ENCODE assay signal across 15 cellular contexts in the genomic region with DNA sequence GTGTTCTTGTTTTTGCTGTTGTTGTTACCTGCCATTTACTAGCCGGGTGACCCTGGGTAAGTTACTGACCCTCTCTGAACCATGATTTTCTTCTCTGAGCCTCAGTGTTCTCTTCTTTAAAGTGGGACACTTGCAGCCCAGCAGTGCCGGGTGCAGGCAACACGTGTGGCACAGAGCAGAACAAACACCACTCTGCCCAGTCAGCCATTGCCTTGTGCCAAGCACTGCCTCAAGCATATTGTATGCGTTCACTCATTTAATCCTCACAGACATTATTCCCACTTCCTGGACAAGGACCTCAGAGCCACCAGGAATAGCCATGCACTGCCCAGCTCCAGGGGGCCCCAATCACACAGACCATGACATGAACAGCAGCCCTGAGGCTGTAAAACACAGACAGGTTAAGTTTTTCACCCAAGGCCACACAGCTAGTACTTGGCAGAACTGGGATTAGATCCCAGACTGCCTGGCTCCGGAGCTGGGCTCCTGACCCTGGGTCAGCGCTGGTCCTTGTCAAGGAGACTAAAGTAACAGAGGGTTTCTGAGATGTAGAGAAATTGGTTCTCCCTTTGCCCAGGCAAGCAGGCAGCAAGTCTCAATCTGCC.
"Had no signal": no experiment of that assay in that cellular context is flagged by ENCODE, and none has a peak within 500 bp of the region (broad histone marks: within the 10 kb centered on the region; RNA-seq: fewer than 3 reads in every experiment).

No MANE protein-coding gene starts in this region.

- H3K27me3 ChIP-seq: testis had no signal

- ATAC-seq: effector memory CD8-positive, alpha-beta T cell; lower lobe of right lung; naive thymus-derived CD4-positive, alpha-beta T cell had no signal

- H3K4me3 ChIP-seq: lower lobe of right lung, prostate gland, testis had no signal

- H3K4me3 Mint-ChIP-seq: activated naive CD4-positive, alpha-beta T cell treated with anti-CD3 and anti-CD28 coated beads for 36 hours; central memory CD8-positive, alpha-beta T cell; effector memory CD8-positive, alpha-beta T cell; naive thymus-derived CD4-positive, alpha-beta T cell; stimulated activated naive CD8-positive, alpha-beta T cell treated with anti-CD3 and anti-CD28 coated beads, Interleukin-15, Interleukin-2, amounts not matched to agents 100 ng/mL and 50 ng/mL, for 24 hours had no signal

- H3K27ac Mint-ChIP-seq: activated naive CD4-positive, alpha-beta T cell treated with anti-CD3 and anti-CD28 coated beads for 36 hours; effector memory CD8-positive, alpha-beta T cell had no signal

- H3K4me1 ChIP-seq: prostate gland, testis had no signal

- H3K9me3 Mint-ChIP-seq: activated naive CD4-positive, alpha-beta T cell treated with anti-CD3 and anti-CD28 coated beads for 36 hours; central memory CD8-positive, alpha-beta T cell; effector memory CD8-positive, alpha-beta T cell; naive thymus-derived CD4-positive, alpha-beta T cell; stimulated activated naive CD8-positive, alpha-beta T cell treated with anti-CD3 and anti-CD28 coated beads, Interleukin-15, Interleukin-2, amounts not matched to agents 100 ng/mL and 50 ng/mL, for 24 hours had no signal

- H3K27ac ChIP-seq: epithelial cell of prostate, lower lobe of right lung, prostate gland, testis had no signal

- H3K4me1 Mint-ChIP-seq: central memory CD8-positive, alpha-beta T cell had no signal

- FAIRE-seq: urothelium cell line had no signal

- H3K9me3 ChIP-seq: lower lobe of right lung, prostate gland, testis had no signal

- DNase-seq: activated CD4-positive, alpha-beta T cell treated with anti-CD3 and anti-CD28 coated beads for 48 hours; activated CD8-positive, alpha-beta memory T cell treated with anti-CD3 and anti-CD28 coated beads for 24 hours; activated naive CD4-positive, alpha-beta T cell treated with anti-CD3 and anti-CD28 coated beads for 36 hours; effector memory CD8-positive, alpha-beta T cell; glutamatergic neuron; lower lobe of right lung; naive thymus-derived CD4-positive, alpha-beta T cell; stimulated activated CD4-positive, alpha-beta T cell treated with anti-CD3 and anti-CD28 coated beads, Interleukin-12 subunit alpha, Interleukin-12 subunit beta, amount 100 ng/mL, for 4 hours; T-helper 1 cell; testis had no signal

- H3K36me3 ChIP-seq: lower lobe of right lung, prostate gland had no signal
